ENCODE assay signal across 8 cellular contexts in the genomic region with DNA sequence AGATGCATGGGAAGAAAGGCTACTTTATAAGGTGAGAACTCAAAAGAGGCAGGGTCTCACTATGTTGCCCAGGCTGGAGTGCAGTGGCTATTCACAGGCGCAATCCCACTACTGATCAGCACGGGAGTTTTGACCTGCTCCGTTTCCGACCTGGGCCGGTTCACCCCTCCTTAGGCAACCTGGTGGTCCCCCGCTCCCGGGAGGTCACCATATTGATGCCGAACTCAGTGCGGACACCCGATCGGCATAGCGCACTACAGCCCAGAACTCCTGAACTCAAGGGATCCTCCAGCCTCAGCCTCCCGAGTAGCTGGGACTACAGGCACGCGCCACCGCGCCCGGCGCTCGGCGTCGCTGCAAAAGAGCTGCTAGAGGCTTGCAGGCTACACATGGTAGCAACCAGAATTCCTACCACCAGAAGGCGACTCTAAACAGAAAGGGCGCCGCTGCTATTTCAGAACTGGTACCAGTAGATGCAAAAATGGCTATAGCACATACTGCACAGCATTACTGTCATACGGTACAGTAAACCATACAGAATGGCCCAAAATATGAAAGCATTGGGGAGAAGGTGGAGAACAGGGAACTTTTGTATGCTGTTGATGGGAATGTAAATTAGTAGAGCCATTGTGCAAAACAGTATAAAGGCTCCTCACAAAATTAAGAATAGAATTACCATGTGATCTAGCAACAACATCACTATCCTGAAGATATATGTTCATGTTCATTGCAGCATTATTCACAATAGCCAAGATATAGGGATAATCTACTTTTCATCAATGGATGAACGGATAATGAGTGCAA. TPM values are rescaled to one million over a fixed set of nuclear protein-coding genes. Genes with fewer than 3 reads are reported as not detected.
DNase-seq lines count a peak whose midpoint lies in the region; ATAC-seq, FAIRE-seq and TF ChIP-seq lines count a peak whose summit lies in the region.

No MANE protein-coding gene starts in this region.

- H3K9me3 ChIP-seq in BLaER1 treated with 17β-estradiol and CSF1 and Interleukin-3, amounts not matched to agents 10 nM and 100 nM (replicated peaks in 1 of 11), result peaks cover 0 to 8% (median 6%) of the 10 kb centered on the region in 11 experiments; a peak in 16 of 22 replicates

- DNase-seq in NCI-H2029 (lab: John Stamatoyannopoulos, UW) (peak; percentile 88), UCSD-AML1 (lab: John Stamatoyannopoulos, UW; ENCODE audit: unreplicated experiment) (peak; percentile 77), immature natural killer cell (peak; percentile 59 to 75 (median 68)), H54 (ENCODE audit: insufficient read length, low spot score) (no peak)

- peaks cover 0 to 27% (median 11%) of the 10 kb centered on the region in 11 experiments; a peak in 11 of 22 replicates for H4K20me1 ChIP-seq in BLaER1 treated with 17β-estradiol and CSF1 and Interleukin-3, amounts not matched to agents 10 nM and 100 nM

- FAIRE-seq in H54 (lab: Jason Lieb, UNC), result no peak

- H3K4me3 ChIP-seq in BLaER1 treated with 17β-estradiol and CSF1 and Interleukin-3, amounts not matched to agents 10 nM and 100 nM, result peak overlapping the region in 9 of 10 experiments; percentile 34 to 92 (median 78); a peak in 10 of 20 replicates
- peak overlapping the region; percentile 63 to 95 (median 73) for H3K4me3 ChIP-seq in skin epidermis

- H3K27me3 Mint-ChIP-seq in brain (peaks cover 6% of the 10 kb centered on the region), immature natural killer cell (ENCODE audit: low read depth in 3 of 3) (peaks cover 6 to 20% (median 6%) of the 10 kb centered on the region in 3 donors)

- H3K9ac ChIP-seq in BLaER1 treated with 17β-estradiol and CSF1 and Interleukin-3, amounts not matched to agents 10 nM and 100 nM, result 0 out of 22 replicates have a peak overlapping the region, but pooled peaks of 1 of the 11 experiments have one; percentile 94

- H3K27ac Mint-ChIP-seq in brain (peak overlapping the region in 3 of 5 experiments; percentile 99 to 100 (median 100)), immature natural killer cell (peak overlapping the region; percentile 75 to 99 (median 96))

- H3K27me3 ChIP-seq in BLaER1 treated with 17β-estradiol and CSF1 and Interleukin-3, amounts not matched to agents 10 nM and 100 nM, result no peaks in the 10 kb centered on the region

- no peak for TF ChIP-seq POLR2A in H54 (IDR thresholded peaks at IDR 0.05; ENCODE audit: low read depth, low read length)

- H3K36me3 Mint-ChIP-seq in brain, result peaks cover 22% of the 10 kb centered on the region
- H3K36me3 Mint-ChIP-seq in immature natural killer cell, result peaks cover 7% of the 10 kb centered on the region in 3 donors

- peak; percentile 42 to 60 for TF ChIP-seq CTCF in brain (conservative IDR thresholded peaks at IDR 0.05)

- peak overlapping the region in 1 of 11 experiments; percentile 94; a peak in 1 of 22 replicates for H3K27ac ChIP-seq in BLaER1 treated with 17β-estradiol and CSF1 and Interleukin-3, amounts not matched to agents 10 nM and 100 nM
- peak overlapping the region in 8 of 21 experiments; percentile 85 to 95 (median 91) for H3K27ac ChIP-seq in skin epidermis

- ATAC-seq in GM21447 (IDR thresholded peaks at IDR 0.05; ENCODE audit: unreplicated experiment), result peak; percentile 49

- H3K4me1 ChIP-seq in BLaER1 treated with 17β-estradiol and CSF1 and Interleukin-3, amounts not matched to agents 10 nM and 100 nM, result peaks cover 32 to 54% (median 36%) of the 10 kb centered on the region in 10 experiments

- H3K4me3 Mint-ChIP-seq in brain, result peak overlapping the region; percentile 93 to 99 (median 98)
- peak overlapping the region; percentile 97 to 100 (median 99) for H3K4me3 Mint-ChIP-seq in immature natural killer cell

- peak overlapping the region in 10 of 11 experiments; percentile 57 to 81 (median 77); a peak in 16 of 22 replicates for H3K4me2 ChIP-seq in BLaER1 treated with 17β-estradiol and CSF1 and Interleukin-3, amounts not matched to agents 10 nM and 100 nM

- H3K4me1 Mint-ChIP-seq in brain, result peaks cover 51% of the 10 kb centered on the region
- peaks cover 46 to 53% of the 10 kb centered on the region in 2 donors for H3K4me1 Mint-ChIP-seq in immature natural killer cell

- H3K36me3 ChIP-seq in BLaER1 treated with 17β-estradiol and CSF1 and Interleukin-3, amounts not matched to agents 10 nM and 100 nM, result peaks cover 23 to 26% (median 25%) of the 10 kb centered on the region in 11 experiments

- peaks cover 0 to 3% (median 0%) of the 10 kb centered on the region in 5 experiments for H3K9me3 Mint-ChIP-seq in brain
- H3K9me3 Mint-ChIP-seq in immature natural killer cell, result no peaks in the 10 kb centered on the region

RNA-seq across cellular contexts. Expression of a gene that starts 1.2 kb away (rescaled TPM):
- 12.6 TPM for polyA plus RNA-seq in brain (ENCODE audit: insufficient read depth, low read depth, low replicate concordance)
- 10 to 100 TPM; 28.7 to 54.4 (median 33.4) TPM for polyA plus RNA-seq in immature natural killer cell

RNA-seq across cellular contexts. Expression of a gene that starts 39.1 kb away (rescaled TPM):
- polyA plus RNA-seq in brain (ENCODE audit: insufficient read depth, low read depth, low replicate concordance), result 23.7 TPM
- 100 to 1,000 TPM; 163 to 242 (median 169) TPM for polyA plus RNA-seq in immature natural killer cell
